Comparison of ENCODE assay signal across 8 cellular contexts in the genomic region with DNA sequence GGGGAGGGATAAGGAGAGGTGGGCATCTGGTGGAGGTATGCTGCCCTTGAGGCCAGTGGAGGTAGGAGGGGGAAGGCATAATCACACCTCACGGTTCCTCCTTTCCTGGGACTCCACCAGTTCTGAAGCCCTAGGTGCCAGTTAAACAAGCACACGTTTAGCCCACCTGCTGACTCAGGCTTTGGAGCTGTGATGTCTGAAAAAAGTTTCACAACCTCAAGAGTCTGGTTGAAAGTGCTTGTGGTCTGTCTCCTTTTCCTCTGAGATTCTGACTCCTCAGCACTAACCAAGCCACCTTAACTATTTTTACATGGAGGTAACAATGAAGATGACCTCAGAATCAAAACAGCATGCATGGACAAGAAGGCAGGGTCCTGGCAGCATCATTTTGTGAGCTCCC. TPM values are rescaled to one million over a fixed set of nuclear protein-coding genes. Genes with fewer than 3 reads are reported as not detected.
DNase-seq lines count a peak whose midpoint lies in the region; ATAC-seq and FAIRE-seq lines count a peak whose summit lies in the region.

No MANE protein-coding gene starts in this region.

- no peaks in the 10 kb centered on the region for H3K27me3 ChIP-seq in mesenchymal stem cell (ENCODE audit: control insufficient read depth in 1 of 2, insufficient read depth in 1 of 2, low read length in 2 of 2)

- peak; percentile 38 for DNase-seq in activated CD4-positive, alpha-beta T cell treated with anti-CD3 and anti-CD28 coated beads for 48 hours
- DNase-seq in activated CD4-positive, alpha-beta T cell treated with anti-CD3 and anti-CD28 coated beads for 1 hour, result no peak
- peak; percentile 64 for DNase-seq in RCC 7860 (ENCODE audit: low spot score)
- peak; percentile 86 for DNase-seq in mesenchymal stem cell
- no peak for DNase-seq in NCI-H187 treated with DMSO at 0.1 percent for 48 hours (lab: John Stamatoyannopoulos, UW)
- DNase-seq in Ammon's horn (ENCODE audit: low spot score), result no peak
- no peak for DNase-seq in DMS153 (lab: John Stamatoyannopoulos, UW)

- no peaks in the 10 kb centered on the region for H3K9me3 ChIP-seq in mesenchymal stem cell (ENCODE audit: control insufficient read depth, low read length)

- peaks cover 7% of the 10 kb centered on the region for H3K79me1 ChIP-seq in mesenchymal stem cell (replicated peaks; ENCODE audit: low read length, poor library complexity, severe bottlenecking)

- WGBS in mesenchymal stem cell, result 0% methylated on average over 1 of the region's 2 CpGs

- peaks cover 5% of the 10 kb centered on the region for H3K4me1 ChIP-seq in mesenchymal stem cell (ENCODE audit: control insufficient read depth, insufficient read depth, low read depth, low read length)

- H3K36me3 ChIP-seq in mesenchymal stem cell (ENCODE audit: control insufficient read depth in 1 of 2, insufficient read depth in 2 of 2, low read depth in 1 of 2, low read length in 2 of 2), result peaks cover 11 to 76% of the 10 kb centered on the region in 2 experiments

- H2BK120ac ChIP-seq in mesenchymal stem cell (ENCODE audit: low read depth, low read length), result peak overlapping the region; percentile 78

- peak overlapping the region; percentile 84 to 88 for H3K4ac ChIP-seq in mesenchymal stem cell (ENCODE audit: low read depth in 1 of 2, low read length in 2 of 2)

- H3K23ac ChIP-seq in mesenchymal stem cell (ENCODE audit: low read length in 2 of 2), result no peak overlapping the region

- peak overlapping the region; percentile 90 for H2BK15ac ChIP-seq in mesenchymal stem cell (ENCODE audit: low read depth, poor library complexity, severe bottlenecking)

- no peak overlapping the region for H2AFZ ChIP-seq in mesenchymal stem cell (ENCODE audit: low read depth, low read length)

- peak overlapping the region; percentile 96 to 97 for H3K18ac ChIP-seq in mesenchymal stem cell (ENCODE audit: low read depth in 1 of 2, low read length in 2 of 2)

- H2BK5ac ChIP-seq in mesenchymal stem cell (ENCODE audit: low read depth, low read length, poor library complexity, severe bottlenecking), result no peak overlapping the region

- H3K4me2 ChIP-seq in mesenchymal stem cell (ENCODE audit: low read length, poor library complexity, severe bottlenecking), result no peak overlapping the region

- peak overlapping the region; percentile 86 for H2AK5ac ChIP-seq in mesenchymal stem cell (ENCODE audit: low read length, severe bottlenecking)

- H3K27ac ChIP-seq in mesenchymal stem cell (ENCODE audit: low read length, poor library complexity, severe bottlenecking), result peak overlapping the region; percentile 82

- peak overlapping the region; percentile 42 for H3K9ac ChIP-seq in mesenchymal stem cell (ENCODE audit: low read length)

- ATAC-seq in HG02763 (IDR thresholded peaks at IDR 0.05; ENCODE audit: unreplicated experiment), result peak; percentile 96

- H3K4me3 ChIP-seq in mesenchymal stem cell (ENCODE audit: insufficient read depth in 1 of 2, low read depth in 1 of 2, low read length in 2 of 2), result no peak overlapping the region

- peak overlapping the region; percentile 75 to 100 for H2BK12ac ChIP-seq in mesenchymal stem cell (ENCODE audit: low read length in 2 of 2)

- FAIRE-seq in RCC 7860 (lab: Jason Lieb, UNC), result no peak

- H4K8ac ChIP-seq in mesenchymal stem cell (ENCODE audit: low read length), result peak overlapping the region; percentile 89

- H3K14ac ChIP-seq in mesenchymal stem cell (ENCODE audit: low read length in 2 of 2), result peak overlapping the region in 1 of 2 experiments; percentile 94

- H4K91ac ChIP-seq in mesenchymal stem cell (ENCODE audit: low read length), result peak overlapping the region; percentile 91

RNA-seq across cellular contexts. Expression of a gene that starts 23.0 kb away (rescaled TPM):
- 22.1 TPM for polyA plus RNA-seq in mesenchymal stem cell (2013, experiment 1 of 2)
- 23.8 TPM for polyA plus RNA-seq in mesenchymal stem cell (2013, experiment 2 of 2)

Comparison
In these comparisons a context has a peak if more than half of its experiments do, and no peak if none do; other contexts are left out.
1. DNase-seq: peak in activated CD4-positive, alpha-beta T cell treated with anti-CD3 and anti-CD28 coated beads for 48 hours (single experiment), RCC 7860 (single experiment) and mesenchymal stem cell (single experiment); none in activated CD4-positive, alpha-beta T cell treated with anti-CD3 and anti-CD28 coated beads for 1 hour (single experiment), NCI-H187 treated with DMSO at 0.1 percent for 48 hours (single experiment), Ammon's horn (single experiment) and DMS153 (single experiment).